In genomic region chr2:222292113-222292737, GRCh38 we compare ENCODE assay signal across 19 cellular contexts. TPM values are rescaled to one million over a fixed set of nuclear protein-coding genes. Genes with fewer than 3 reads are reported as not detected.
A peak's percentile ranks its signal among the peaks of the same experiment; 100 is the strongest.
DNase-seq lines count a peak whose midpoint lies in the region; ATAC-seq and TF ChIP-seq lines count a peak whose summit lies in the region.
"Had no signal": no experiment of that assay in that cellular context is flagged by ENCODE, and none has a peak within 500 bp of the region (broad histone marks: within the 10 kb centered on the region; RNA-seq: fewer than 3 reads in every experiment).

No MANE protein-coding gene starts in this region.

- intact Hi-C loops in cardiac septum (cut with DNase I) (no loop called here), lower lobe of right lung (cut with DNase I) (no loop called here)

- peak overlapping the region; percentile 98 for H3K4me3 Mint-ChIP-seq in neural progenitor cell
- H3K4me3 Mint-ChIP-seq: CD4-positive, alpha-beta memory T cell had no signal

- no peak overlapping the region for H3K4me2 ChIP-seq in neural progenitor cell

- H3K27me3 ChIP-seq in iPS-15b (ENCODE audit: control insufficient read depth, insufficient read depth, low read length) (peaks cover 94% of the 10 kb centered on the region), neural progenitor cell (peaks cover 99% of the 10 kb centered on the region), lower lobe of right lung (ENCODE audit: low read depth) (peaks cover 98% of the 10 kb centered on the region)

- H3K36me3 ChIP-seq in iPS-15b (ENCODE audit: control insufficient read depth, insufficient read depth, low read length): no peaks in the 10 kb centered on the region
- no peaks in the 10 kb centered on the region for H3K36me3 ChIP-seq in neural progenitor cell
- no peaks in the 10 kb centered on the region for H3K36me3 ChIP-seq in lower lobe of right lung

- H3K9ac ChIP-seq in iPS-15b (ENCODE audit: low read depth, low read length) (no peak overlapping the region), neural progenitor cell (no peak overlapping the region)

- peaks cover 65% of the 10 kb centered on the region for H3K36me3 Mint-ChIP-seq in neural progenitor cell
- H3K36me3 Mint-ChIP-seq: CD4-positive, alpha-beta memory T cell had no signal

- no peak overlapping the region for H2AFZ ChIP-seq in neural progenitor cell (replicated peaks)

- peak overlapping the region; percentile 14 for H3K4me3 ChIP-seq in iPS-15b (ENCODE audit: low read depth, low read length)
- no peak overlapping the region for H3K4me3 ChIP-seq in neural progenitor cell
- no peak overlapping the region for H3K4me3 ChIP-seq in lower lobe of right lung

- ATAC-seq in lower lobe of right lung: no peak
- ATAC-seq: HCT116 had no signal

- DNase-seq in G401 (ENCODE audit: low spot score) (peak; percentile 16), cerebellar cortex (ENCODE audit: low spot score) (peak; percentile 13), neural progenitor cell (ENCODE audit: low spot score) (peak; percentile 49), NCI-H510A (lab: John Stamatoyannopoulos, UW) (no peak), cardiac septum (ENCODE audit: low spot score) (no peak), lower lobe of right lung (no peak), putamen (ENCODE audit: low spot score) (no peak)
- DNase-seq: 8988T; Calu3; CD4-positive, alpha-beta memory T cell; DMS53; NCI-H1417; NCI-H187 treated with DMSO at 0.1 percent for 48 hours; NCI-H2171; NCI-H446 treated with DMSO at 0.1 percent for 48 hours; NCI-H748 treated with DMSO at 0.1 percent for 48 hours; RPMI8226 had no signal

- H3F3A ChIP-seq in neural progenitor cell (ENCODE audit: low read depth): peaks cover 51% of the 10 kb centered on the region

- TF ChIP-seq CTCF in neural progenitor cell (IDR thresholded peaks at IDR 0.05) (no peak), lower lobe of right lung (IDR thresholded peaks at IDR 0.05) (no peak)

- H3K27me3 Mint-ChIP-seq in neural progenitor cell (ENCODE audit: insufficient read depth, low read depth): peaks cover 29% of the 10 kb centered on the region

- peaks cover 78% of the 10 kb centered on the region for H4K20me1 ChIP-seq in neural progenitor cell (ENCODE audit: low read depth)

- H3K79me2 ChIP-seq in neural progenitor cell (ENCODE audit: low read depth): no peaks in the 10 kb centered on the region

- peaks cover 9% of the 10 kb centered on the region for H3K4me1 ChIP-seq in iPS-15b (ENCODE audit: control insufficient read depth, insufficient read depth, low read length)
- H3K4me1 ChIP-seq in neural progenitor cell: peaks cover 55% of the 10 kb centered on the region
- peaks cover 31% of the 10 kb centered on the region for H3K4me1 ChIP-seq in lower lobe of right lung

- in situ Hi-C loops in G401 (cut with HindIII; ENCODE audit: low sequenced_read_pairs): no loop called here

- peak overlapping the region; percentile 97 for H3K27ac Mint-ChIP-seq in neural progenitor cell

- peaks cover 3% of the 10 kb centered on the region for H3K9me3 Mint-ChIP-seq in neural progenitor cell

- no peaks in the 10 kb centered on the region for H3K9me3 ChIP-seq in iPS-15b (ENCODE audit: control insufficient read depth, insufficient read depth, low read length)
- H3K9me3 ChIP-seq in neural progenitor cell (ENCODE audit: low read depth): no peaks in the 10 kb centered on the region
- H3K9me3 ChIP-seq in lower lobe of right lung: no peaks in the 10 kb centered on the region

- H3K27ac ChIP-seq in neural progenitor cell (no peak overlapping the region), lower lobe of right lung (no peak overlapping the region)

- H3K4me1 Mint-ChIP-seq in neural progenitor cell: peaks cover 91% of the 10 kb centered on the region

RNA-seq across cellular contexts. Expression of gene PAX3, which starts 6.6 kb away (rescaled TPM):
- not detected in 2 replicates for total RNA-seq in G401 (2014; rRNA removed; shearing (Covaris generic))
- total RNA-seq in neural progenitor cell (ENCODE audit: low replicate concordance) (4.6 and 4.9 TPM in 2 replicates), cardiac septum (0.19 TPM), lower lobe of right lung (not detected)
- total RNA-seq: Calu3; CD4-positive, alpha-beta memory T cell had no signal

Comparison
In these comparisons a context has a peak if more than half of its experiments do, and no peak if none do; other contexts are left out.
1. DNase-seq: peak in G401 (single experiment), cerebellar cortex (single experiment) and neural progenitor cell (single experiment); none in NCI-H510A (single experiment), cardiac septum (single experiment), lower lobe of right lung (single experiment) and putamen (single experiment).